ENCODE assay signal across 9 cellular contexts in genomic region chr1:230681599-230681998, GRCh38. TPM values are rescaled to one million over a fixed set of nuclear protein-coding genes. Genes with fewer than 3 reads are reported as not detected.
DNase-seq lines count a peak whose midpoint lies in the region; ATAC-seq and TF ChIP-seq lines count a peak whose summit lies in the region.
"Had no signal": no experiment of that assay in that cellular context is flagged by ENCODE, and none has a peak within 500 bp of the region (broad histone marks: within the 10 kb centered on the region; RNA-seq: fewer than 3 reads in every experiment).

No MANE protein-coding gene starts in this region.

- POLR2A ChIA-PET in CD8-positive, alpha-beta memory T cell (lab: Charles Lee): no interaction called here

- H3K4me3 ChIP-seq in CD8-positive, alpha-beta memory T cell (ENCODE audit: low read length): no peak overlapping the region
- H3K4me3 ChIP-seq in neural progenitor cell: no peak overlapping the region
- H3K4me3 ChIP-seq: heart left ventricle had no signal

- H3K4me3 Mint-ChIP-seq in brain: no peak overlapping the region
- H3K4me3 Mint-ChIP-seq in CD8-positive, alpha-beta memory T cell: no peak overlapping the region
- H3K4me3 Mint-ChIP-seq in neural progenitor cell: no peak overlapping the region

- no peaks in the 10 kb centered on the region for H3F3A ChIP-seq in neural progenitor cell (ENCODE audit: low read depth)

- no peak overlapping the region for H3K9ac ChIP-seq in neural progenitor cell

- H3K27ac Mint-ChIP-seq in brain (peak overlapping the region in 4 of 5 experiments; percentile 85 to 92 (median 88)), neural progenitor cell (no peak overlapping the region)
- H3K27ac Mint-ChIP-seq in CD8-positive, alpha-beta memory T cell: peak overlapping the region in 1 of 8 donors; percentile 40

- H4K20me1 ChIP-seq in neural progenitor cell (ENCODE audit: low read depth): no peaks in the 10 kb centered on the region

- ATAC-seq in GM19023 (IDR thresholded peaks at IDR 0.05; ENCODE audit: unreplicated experiment): no peak

- no peak for TF ChIP-seq CTCF in brain (conservative IDR thresholded peaks at IDR 0.05)
- TF ChIP-seq CTCF in neural progenitor cell (IDR thresholded peaks at IDR 0.05): no peak

- H3K4me1 Mint-ChIP-seq in brain (peaks cover 45% of the 10 kb centered on the region), neural progenitor cell (no peaks in the 10 kb centered on the region)
- peaks cover 15 to 25% (median 15%) of the 10 kb centered on the region in 3 donors for H3K4me1 Mint-ChIP-seq in CD8-positive, alpha-beta memory T cell

- no peak overlapping the region for H3K27ac ChIP-seq in CD8-positive, alpha-beta memory T cell (ENCODE audit: low read depth, low read length)
- H3K27ac ChIP-seq in neural progenitor cell: no peak overlapping the region

- H3K4me1 ChIP-seq in CD8-positive, alpha-beta memory T cell (ENCODE audit: insufficient read depth, low read length): peaks cover 6% of the 10 kb centered on the region
- no peaks in the 10 kb centered on the region for H3K4me1 ChIP-seq in neural progenitor cell

- H3K4me2 ChIP-seq in neural progenitor cell: no peak overlapping the region

- H3K27me3 ChIP-seq in CD8-positive, alpha-beta memory T cell (ENCODE audit: insufficient read depth, low read length, poor library complexity, severe bottlenecking): no peaks in the 10 kb centered on the region
- no peaks in the 10 kb centered on the region for H3K27me3 ChIP-seq in neural progenitor cell
- H3K27me3 ChIP-seq: heart left ventricle had no signal

- H3K36me3 Mint-ChIP-seq in brain (peaks cover 76% of the 10 kb centered on the region), neural progenitor cell (peaks cover 26% of the 10 kb centered on the region)
- peaks cover 0 to 93% (median 24%) of the 10 kb centered on the region in 3 donors for H3K36me3 Mint-ChIP-seq in CD8-positive, alpha-beta memory T cell

- peaks cover 57% of the 10 kb centered on the region for H3K36me3 ChIP-seq in CD8-positive, alpha-beta memory T cell (ENCODE audit: insufficient read depth, low read length)
- peaks cover 32% of the 10 kb centered on the region for H3K36me3 ChIP-seq in neural progenitor cell

- peaks cover 0 to 8% (median 5%) of the 10 kb centered on the region in 5 experiments for H3K9me3 Mint-ChIP-seq in brain
- no peaks in the 10 kb centered on the region for H3K9me3 Mint-ChIP-seq in CD8-positive, alpha-beta memory T cell
- H3K9me3 Mint-ChIP-seq in neural progenitor cell: no peaks in the 10 kb centered on the region

- CTCF ChIA-PET in CD8-positive, alpha-beta memory T cell (lab: Charles Lee): interaction anchor here (1.7 kb wide), 1 partner anchor 39 kb away, joined by 4 read pairs; no protein-coding TSS in a partner anchor

- H3K27me3 Mint-ChIP-seq in brain (no peaks in the 10 kb centered on the region), neural progenitor cell (ENCODE audit: insufficient read depth, low read depth) (no peaks in the 10 kb centered on the region)
- no peaks in the 10 kb centered on the region for H3K27me3 Mint-ChIP-seq in CD8-positive, alpha-beta memory T cell

- H2AFZ ChIP-seq in neural progenitor cell (replicated peaks): no peak overlapping the region

- no peaks in the 10 kb centered on the region for H3K79me2 ChIP-seq in neural progenitor cell (ENCODE audit: low read depth)

- H3K9me3 ChIP-seq in CD8-positive, alpha-beta memory T cell (ENCODE audit: low read length): no peaks in the 10 kb centered on the region
- no peaks in the 10 kb centered on the region for H3K9me3 ChIP-seq in neural progenitor cell (ENCODE audit: low read depth)
- H3K9me3 ChIP-seq: heart left ventricle had no signal

- peak; percentile 61 for DNase-seq in GM03348 (ENCODE audit: low spot score)
- peak; percentile 55 for DNase-seq in NCI-H2081 treated with DMSO at 0.1 percent for 48 hours (lab: John Stamatoyannopoulos, UW)
- DNase-seq in non-pigmented ciliary epithelial cell (ENCODE audit: low read depth): peak; percentile 61
- no peak for DNase-seq in CD8-positive, alpha-beta memory T cell
- no peak for DNase-seq in neural progenitor cell (ENCODE audit: low spot score)
- DNase-seq in OCI-M2 (lab: John Stamatoyannopoulos, UW; ENCODE audit: unreplicated experiment): no peak

RNA-seq across cellular contexts. Expression of gene AGT, which starts 32.3 kb away (rescaled TPM):
- 162 TPM for polyA plus RNA-seq in brain (ENCODE audit: insufficient read depth, low read depth, low replicate concordance)
- total RNA-seq in CD8-positive, alpha-beta memory T cell: not detected
- polyA plus RNA-seq in CD8-positive, alpha-beta memory T cell: not detected
- 0.15 and 0.80 TPM in 2 replicates for total RNA-seq in neural progenitor cell (ENCODE audit: low replicate concordance)

RNA-seq across cellular contexts. Expression of gene COG2, which starts 39.3 kb away (rescaled TPM):
- polyA plus RNA-seq in brain (ENCODE audit: insufficient read depth, low read depth, low replicate concordance): 13.8 TPM
- total RNA-seq in CD8-positive, alpha-beta memory T cell: 10 to 100 TPM; 45.0 to 47.5 TPM
- polyA plus RNA-seq in CD8-positive, alpha-beta memory T cell: 35.0 TPM
- total RNA-seq in neural progenitor cell (ENCODE audit: low replicate concordance): 33.5 and 38.9 TPM in 2 replicates

Comparison
In these comparisons a context has a peak if more than half of its experiments do, and no peak if none do; other contexts are left out.
1. DNase-seq: peak in GM03348 (single experiment), NCI-H2081 treated with DMSO at 0.1 percent for 48 hours (single experiment) and non-pigmented ciliary epithelial cell (single experiment); none in CD8-positive, alpha-beta memory T cell (0 of 5), neural progenitor cell (single experiment) and OCI-M2 (single experiment).